In the genomic region with DNA sequence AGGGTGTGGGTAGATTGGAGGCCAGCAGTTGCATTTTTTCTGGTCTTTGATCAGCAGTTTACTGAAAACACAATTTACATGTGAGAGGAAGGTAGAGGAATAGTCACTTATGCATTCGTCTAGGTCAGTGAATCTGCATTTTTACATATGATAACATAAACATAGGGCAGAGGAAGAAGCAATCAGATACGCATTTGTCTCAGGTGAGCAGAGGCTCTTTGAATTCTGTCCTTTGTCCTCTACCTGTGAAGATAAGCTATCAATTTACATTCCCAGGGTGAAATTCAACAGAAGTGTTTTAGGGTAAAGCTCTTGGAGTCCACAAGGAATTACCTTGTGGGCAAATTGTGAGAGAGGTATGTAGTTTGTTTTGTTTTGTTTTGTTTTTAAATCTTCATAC, we compare ENCODE assay signal across 33 cellular contexts.
"Had no signal": no experiment of that assay in that cellular context is flagged by ENCODE, and none has a peak within 500 bp of the region (broad histone marks: within the 10 kb centered on the region; RNA-seq: fewer than 3 reads in every experiment).

No MANE protein-coding gene starts in this region.

- DNase-seq: activated CD4-positive, alpha-beta T cell treated with anti-CD3 and anti-CD28 coated beads for 48 hours; activated CD4-positive, alpha-beta T cell treated with anti-CD3 and anti-CD28 coated beads, Interleukin-2, amount 50 U/mL, for 48 hours; activated CD8-positive, alpha-beta memory T cell treated with anti-CD3 and anti-CD28 coated beads for 24 hours; activated effector memory CD4-positive, alpha-beta T cell treated with anti-CD3 and anti-CD28 coated beads, Interleukin-2, amount 50 U/mL, for 16 hours; activated naive CD4-positive, alpha-beta T cell treated with anti-CD3 and anti-CD28 coated beads for 36 hours; activated naive CD8-positive, alpha-beta T cell treated with anti-CD3 and anti-CD28 coated beads, Interleukin-2, amount 10 ng/mL, durations not matched to agents 7 days and 5 days; activated T-cell treated with anti-CD3 and anti-CD28 coated beads, Interleukin-2, amount 50 U/mL, for 1 hour; brain microvascular endothelial cell; dorsolateral prefrontal cortex; effector memory CD8-positive, alpha-beta T cell; hippocampal formation; immature natural killer cell; kidney; left colon; mammary epithelial cell; naive B cell; nephron progenitor cell; retina; stimulated activated CD4-positive, alpha-beta T cell treated with anti-CD3 and anti-CD28 coated beads, Interleukin-12 subunit alpha, Interleukin-12 subunit beta, amount 100 ng/mL, for 4 hours; stimulated activated CD4-positive, alpha-beta T cell treated with anti-CD3 and anti-CD28 coated beads, Interleukin-4, amount 100 ng/mL, for 1 hour; stimulated activated naive CD8-positive, alpha-beta T cell treated with anti-CD3 and anti-CD28 coated beads, Interleukin-15, Interleukin-2, amounts not matched to agents 100 U/mL and 50 U/mL, for 24 hours; testis; transverse colon had no signal

- H3K9me3 Mint-ChIP-seq: activated naive CD8-positive, alpha-beta T cell treated with anti-CD3 and anti-CD28 coated beads, Interleukin-2, amount 10 ng/mL, durations not matched to agents 7 days and 5 days; effector memory CD8-positive, alpha-beta T cell had no signal

- H3K4me3 ChIP-seq: ascending aorta, coronary artery, dorsolateral prefrontal cortex, gastroesophageal sphincter, skin epidermis, testis, transverse colon had no signal

- H3K36me3 Mint-ChIP-seq: activated naive CD8-positive, alpha-beta T cell treated with anti-CD3 and anti-CD28 coated beads, Interleukin-2, amount 10 ng/mL, durations not matched to agents 7 days and 5 days; immature natural killer cell; mesothelial cell of epicardium; naive B cell had no signal

- ATAC-seq: activated CD4-positive, CD25-positive, alpha-beta regulatory T cell treated with anti-CD3 and anti-CD28 coated beads, Interleukin-2, amount 50 U/mL, for 24 hours; effector memory CD8-positive, alpha-beta T cell; gastroesophageal sphincter; left colon; sciatic nerve; stimulated activated naive CD8-positive, alpha-beta T cell treated with anti-CD3 and anti-CD28 coated beads, Interleukin-15, Interleukin-2, amounts not matched to agents 100 U/mL and 50 U/mL, for 24 hours had no signal

- H3K27me3 ChIP-seq: ascending aorta, brain microvascular endothelial cell, gastroesophageal sphincter, neutrophil, testis, transverse colon had no signal

- H3K4me3 Mint-ChIP-seq: activated naive CD4-positive, alpha-beta T cell treated with anti-CD3 and anti-CD28 coated beads for 36 hours; activated naive CD8-positive, alpha-beta T cell treated with anti-CD3 and anti-CD28 coated beads, Interleukin-2, amount 10 ng/mL, durations not matched to agents 7 days and 5 days; activated T-helper 1 cell treated with anti-CD3 and anti-CD28 coated beads, Interleukin-12 subunit alpha, Interleukin-12 subunit beta, Interleukin-2, Interleukin-4 antibody, amounts not matched to agents 30 ng/mL and 10 ng/mL and 1 ng/mL, durations not matched to agents 14 hours and 24 hours and 36 hours; effector memory CD8-positive, alpha-beta T cell; immature natural killer cell; mesothelial cell of epicardium; naive B cell; nephron progenitor cell had no signal

- H3K9me3 ChIP-seq: ascending aorta, gastroesophageal sphincter, neutrophil, testis, transverse colon had no signal

- H3K27ac Mint-ChIP-seq: activated naive CD4-positive, alpha-beta T cell treated with anti-CD3 and anti-CD28 coated beads for 36 hours; activated naive CD8-positive, alpha-beta T cell treated with anti-CD3 and anti-CD28 coated beads, Interleukin-2, amount 10 ng/mL, durations not matched to agents 7 days and 5 days; activated T-helper 1 cell treated with anti-CD3 and anti-CD28 coated beads, Interleukin-12 subunit alpha, Interleukin-12 subunit beta, Interleukin-2, Interleukin-4 antibody, amounts not matched to agents 30 ng/mL and 10 ng/mL and 1 ng/mL, durations not matched to agents 14 hours and 24 hours and 36 hours; effector memory CD8-positive, alpha-beta T cell; immature natural killer cell; mesothelial cell of epicardium; naive B cell; nephron progenitor cell had no signal

- H3K36me3 ChIP-seq: ascending aorta, brain microvascular endothelial cell, gastroesophageal sphincter, neutrophil, transverse colon had no signal

- H3K4me1 ChIP-seq: ascending aorta, gastroesophageal sphincter, testis, transverse colon had no signal

- H3K27me3 Mint-ChIP-seq: activated naive CD8-positive, alpha-beta T cell treated with anti-CD3 and anti-CD28 coated beads, Interleukin-2, amount 10 ng/mL, durations not matched to agents 7 days and 5 days; effector memory CD8-positive, alpha-beta T cell; naive B cell had no signal

- H3K4me1 Mint-ChIP-seq: activated naive CD8-positive, alpha-beta T cell treated with anti-CD3 and anti-CD28 coated beads, Interleukin-2, amount 10 ng/mL, durations not matched to agents 7 days and 5 days; immature natural killer cell; naive B cell had no signal

- H3K27ac ChIP-seq: ascending aorta, brain microvascular endothelial cell, coronary artery, dorsolateral prefrontal cortex, gastroesophageal sphincter, neutrophil, skin epidermis, testis, transverse colon, VCaP had no signal
